1 cellular context compared by ENCODE assay signal in the genomic region with DNA sequence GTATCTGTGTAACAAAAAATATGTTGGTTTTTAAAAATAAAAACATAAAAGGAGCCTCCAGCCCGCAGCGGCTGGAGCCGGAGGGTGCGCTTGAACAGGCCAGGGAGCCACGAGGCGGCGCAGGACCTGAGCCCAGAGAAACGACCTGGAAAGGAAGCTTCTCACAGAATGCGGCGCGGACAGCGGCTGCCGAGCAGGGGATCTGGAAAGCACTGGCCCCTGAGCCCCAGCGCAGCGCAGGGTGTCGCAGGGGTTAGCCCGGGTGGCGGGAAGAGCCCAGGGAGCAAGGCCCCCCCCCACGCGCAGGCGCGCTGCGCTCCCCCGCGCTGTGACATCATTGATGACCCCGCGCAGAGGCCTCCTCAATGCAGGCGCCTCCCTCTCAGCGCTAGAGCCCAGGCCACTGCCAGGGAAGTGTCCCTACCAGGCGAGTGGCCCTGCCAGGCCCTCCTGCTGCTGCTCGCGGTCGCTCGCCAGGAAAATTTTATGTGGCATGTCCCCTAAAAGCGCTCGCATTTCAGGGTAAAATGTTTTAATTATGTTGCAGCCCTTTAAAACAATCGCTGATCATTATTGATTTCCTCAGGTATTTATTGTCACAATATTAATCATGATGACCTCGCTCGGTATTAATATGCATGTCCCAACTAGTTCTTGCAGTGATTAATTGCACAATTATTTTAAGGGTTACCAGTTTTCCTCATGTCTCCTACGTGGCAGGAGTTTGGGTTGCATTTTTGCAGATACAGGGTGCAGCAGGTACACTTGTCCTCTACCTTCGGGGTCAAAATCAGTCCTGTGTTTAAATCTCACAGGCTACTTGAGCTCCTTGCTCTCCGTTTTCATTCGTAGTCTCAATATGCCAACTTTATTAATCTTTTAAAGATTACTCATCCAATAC.
TF ChIP-seq lines count a peak whose summit lies in the region.

No MANE protein-coding gene starts in this region.

TF ChIP-seq in K562, 482 proteins besides CTCF, POLR2A, EP300 and RAD21 (continued from another document and continues in another):
- TF ChIP-seq, protein P1, sequence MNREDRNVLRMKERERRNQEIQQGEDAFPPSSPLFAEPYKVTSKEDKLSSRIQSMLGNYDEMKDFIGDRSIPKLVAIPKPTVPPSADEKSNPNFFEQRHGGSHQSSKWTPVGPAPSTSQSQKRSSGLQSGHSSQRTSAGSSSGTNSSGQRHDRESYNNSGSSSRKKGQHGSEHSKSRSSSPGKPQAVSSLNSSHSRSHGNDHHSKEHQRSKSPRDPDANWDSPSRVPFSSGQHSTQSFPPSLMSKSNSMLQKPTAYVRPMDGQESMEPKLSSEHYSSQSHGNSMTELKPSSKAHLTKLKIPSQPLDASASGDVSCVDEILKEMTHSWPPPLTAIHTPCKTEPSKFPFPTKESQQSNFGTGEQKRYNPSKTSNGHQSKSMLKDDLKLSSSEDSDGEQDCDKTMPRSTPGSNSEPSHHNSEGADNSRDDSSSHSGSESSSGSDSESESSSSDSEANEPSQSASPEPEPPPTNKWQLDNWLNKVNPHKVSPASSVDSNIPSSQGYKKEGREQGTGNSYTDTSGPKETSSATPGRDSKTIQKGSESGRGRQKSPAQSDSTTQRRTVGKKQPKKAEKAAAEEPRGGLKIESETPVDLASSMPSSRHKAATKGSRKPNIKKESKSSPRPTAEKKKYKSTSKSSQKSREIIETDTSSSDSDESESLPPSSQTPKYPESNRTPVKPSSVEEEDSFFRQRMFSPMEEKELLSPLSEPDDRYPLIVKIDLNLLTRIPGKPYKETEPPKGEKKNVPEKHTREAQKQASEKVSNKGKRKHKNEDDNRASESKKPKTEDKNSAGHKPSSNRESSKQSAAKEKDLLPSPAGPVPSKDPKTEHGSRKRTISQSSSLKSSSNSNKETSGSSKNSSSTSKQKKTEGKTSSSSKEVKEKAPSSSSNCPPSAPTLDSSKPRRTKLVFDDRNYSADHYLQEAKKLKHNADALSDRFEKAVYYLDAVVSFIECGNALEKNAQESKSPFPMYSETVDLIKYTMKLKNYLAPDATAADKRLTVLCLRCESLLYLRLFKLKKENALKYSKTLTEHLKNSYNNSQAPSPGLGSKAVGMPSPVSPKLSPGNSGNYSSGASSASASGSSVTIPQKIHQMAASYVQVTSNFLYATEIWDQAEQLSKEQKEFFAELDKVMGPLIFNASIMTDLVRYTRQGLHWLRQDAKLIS (CRISPR knock-in tag; IDR thresholded peaks at IDR 0.05), result no peak
- TF ChIP-seq ZNF436 (CRISPR knock-in tag; IDR thresholded peaks at IDR 0.05) (no peak), HSF4 (CRISPR knock-in tag; IDR thresholded peaks at IDR 0.05; ENCODE audit: borderline replicate concordance) (no peak), SMC3 (conservative IDR thresholded peaks at IDR 0.05; ENCODE audit: insufficient read depth, low read depth, low read length) (no peak), NR2C2 (CRISPR knock-in tag; IDR thresholded peaks at IDR 0.05) (no peak), NR2C2 (tag; IDR thresholded peaks at IDR 0.05) (peak; percentile 80), TRIM28 (IDR thresholded peaks at IDR 0.05) (no peak), ILF3 (IDR thresholded peaks at IDR 0.05; ENCODE audit: borderline replicate concordance) (no peak), RBBP5 (IDR thresholded peaks at IDR 0.05; ENCODE audit: borderline replicate concordance, insufficient read depth, low read length, poor library complexity, severe bottlenecking) (no peak), TFAM (CRISPR knock-in tag; conservative IDR thresholded peaks at IDR 0.05) (no peak), DACH1 (IDR thresholded peaks at IDR 0.05; ENCODE audit: partially characterized antibody) (no peak), YBX1 (IDR thresholded peaks at IDR 0.05) (no peak), CBX1 (IDR thresholded peaks at IDR 0.05; ENCODE audit: low read depth) (peak; percentile 48; the same call in 1 of the 2 replicates), BMI1 (IDR thresholded peaks at IDR 0.05; ENCODE audit: low read length) (no peak), BRD9 (IDR thresholded peaks at IDR 0.05; ENCODE audit: low read depth, partially characterized antibody) (no peak), RBM34 (IDR thresholded peaks at IDR 0.05; ENCODE audit: borderline replicate concordance, insufficient read depth, low read length) (no peak), ATF1 (CRISPR knock-in tag; IDR thresholded peaks at IDR 0.05) (no peak), ATF1 (tag; IDR thresholded peaks at IDR 0.05) (peak; percentile 83), HOXB6 (CRISPR knock-in tag; IDR thresholded peaks at IDR 0.05; ENCODE audit: borderline replicate concordance) (no peak), TCF7 (IDR thresholded peaks at IDR 0.05; ENCODE audit: borderline replicate concordance) (no peak), SAFB (IDR thresholded peaks at IDR 0.05; ENCODE audit: borderline replicate concordance, low read depth, low read length) (no peak), CREM (IDR thresholded peaks at IDR 0.05; ENCODE audit: low read depth) (peak; percentile 64), L3MBTL2 (IDR thresholded peaks at IDR 0.05) (peak; percentile 81), NFE2 (IDR thresholded peaks at IDR 0.05; ENCODE audit: low read depth) (no peak), POLR2G (IDR thresholded peaks at IDR 0.05; ENCODE audit: low read depth, low read length) (peak; percentile 78), CBX8 (IDR thresholded peaks at IDR 0.05; ENCODE audit: borderline replicate concordance, extremely low read depth, low read depth, low read length, poor library complexity, severe bottlenecking) (no peak), MAFF (IDR thresholded peaks at IDR 0.05; ENCODE audit: low read length) (no peak)
- TF ChIP-seq, protein P2, sequence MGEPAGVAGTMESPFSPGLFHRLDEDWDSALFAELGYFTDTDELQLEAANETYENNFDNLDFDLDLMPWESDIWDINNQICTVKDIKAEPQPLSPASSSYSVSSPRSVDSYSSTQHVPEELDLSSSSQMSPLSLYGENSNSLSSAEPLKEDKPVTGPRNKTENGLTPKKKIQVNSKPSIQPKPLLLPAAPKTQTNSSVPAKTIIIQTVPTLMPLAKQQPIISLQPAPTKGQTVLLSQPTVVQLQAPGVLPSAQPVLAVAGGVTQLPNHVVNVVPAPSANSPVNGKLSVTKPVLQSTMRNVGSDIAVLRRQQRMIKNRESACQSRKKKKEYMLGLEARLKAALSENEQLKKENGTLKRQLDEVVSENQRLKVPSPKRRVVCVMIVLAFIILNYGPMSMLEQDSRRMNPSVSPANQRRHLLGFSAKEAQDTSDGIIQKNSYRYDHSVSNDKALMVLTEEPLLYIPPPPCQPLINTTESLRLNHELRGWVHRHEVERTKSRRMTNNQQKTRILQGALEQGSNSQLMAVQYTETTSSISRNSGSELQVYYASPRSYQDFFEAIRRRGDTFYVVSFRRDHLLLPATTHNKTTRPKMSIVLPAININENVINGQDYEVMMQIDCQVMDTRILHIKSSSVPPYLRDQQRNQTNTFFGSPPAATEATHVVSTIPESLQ (CRISPR knock-in tag; IDR thresholded peaks at IDR 0.05), result no peak
- TF ChIP-seq, protein P3, sequence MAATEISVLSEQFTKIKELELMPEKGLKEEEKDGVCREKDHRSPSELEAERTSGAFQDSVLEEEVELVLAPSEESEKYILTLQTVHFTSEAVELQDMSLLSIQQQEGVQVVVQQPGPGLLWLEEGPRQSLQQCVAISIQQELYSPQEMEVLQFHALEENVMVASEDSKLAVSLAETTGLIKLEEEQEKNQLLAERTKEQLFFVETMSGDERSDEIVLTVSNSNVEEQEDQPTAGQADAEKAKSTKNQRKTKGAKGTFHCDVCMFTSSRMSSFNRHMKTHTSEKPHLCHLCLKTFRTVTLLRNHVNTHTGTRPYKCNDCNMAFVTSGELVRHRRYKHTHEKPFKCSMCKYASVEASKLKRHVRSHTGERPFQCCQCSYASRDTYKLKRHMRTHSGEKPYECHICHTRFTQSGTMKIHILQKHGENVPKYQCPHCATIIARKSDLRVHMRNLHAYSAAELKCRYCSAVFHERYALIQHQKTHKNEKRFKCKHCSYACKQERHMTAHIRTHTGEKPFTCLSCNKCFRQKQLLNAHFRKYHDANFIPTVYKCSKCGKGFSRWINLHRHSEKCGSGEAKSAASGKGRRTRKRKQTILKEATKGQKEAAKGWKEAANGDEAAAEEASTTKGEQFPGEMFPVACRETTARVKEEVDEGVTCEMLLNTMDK (IDR thresholded peaks at IDR 0.05; ENCODE audit: borderline replicate concordance, insufficient read depth, low read depth, low read length, poor library complexity, severe bottlenecking), result peak; percentile 68
- TF ChIP-seq, protein P4, sequence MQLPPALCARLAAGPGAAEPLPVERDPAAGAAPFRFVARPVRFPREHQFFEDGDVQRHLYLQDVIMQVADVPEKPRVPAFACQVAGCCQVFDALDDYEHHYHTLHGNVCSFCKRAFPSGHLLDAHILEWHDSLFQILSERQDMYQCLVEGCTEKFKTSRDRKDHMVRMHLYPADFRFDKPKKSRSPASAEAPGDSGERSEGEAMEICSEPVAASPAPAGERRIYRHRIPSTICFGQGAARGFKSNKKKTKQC (CRISPR knock-in tag; IDR thresholded peaks at IDR 0.05), result no peak
- TF ChIP-seq, protein P5, sequence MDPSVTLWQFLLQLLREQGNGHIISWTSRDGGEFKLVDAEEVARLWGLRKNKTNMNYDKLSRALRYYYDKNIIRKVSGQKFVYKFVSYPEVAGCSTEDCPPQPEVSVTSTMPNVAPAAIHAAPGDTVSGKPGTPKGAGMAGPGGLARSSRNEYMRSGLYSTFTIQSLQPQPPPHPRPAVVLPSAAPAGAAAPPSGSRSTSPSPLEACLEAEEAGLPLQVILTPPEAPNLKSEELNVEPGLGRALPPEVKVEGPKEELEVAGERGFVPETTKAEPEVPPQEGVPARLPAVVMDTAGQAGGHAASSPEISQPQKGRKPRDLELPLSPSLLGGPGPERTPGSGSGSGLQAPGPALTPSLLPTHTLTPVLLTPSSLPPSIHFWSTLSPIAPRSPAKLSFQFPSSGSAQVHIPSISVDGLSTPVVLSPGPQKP (CRISPR knock-in tag; IDR thresholded peaks at IDR 0.05), result no peak
- TF ChIP-seq, protein P6, sequence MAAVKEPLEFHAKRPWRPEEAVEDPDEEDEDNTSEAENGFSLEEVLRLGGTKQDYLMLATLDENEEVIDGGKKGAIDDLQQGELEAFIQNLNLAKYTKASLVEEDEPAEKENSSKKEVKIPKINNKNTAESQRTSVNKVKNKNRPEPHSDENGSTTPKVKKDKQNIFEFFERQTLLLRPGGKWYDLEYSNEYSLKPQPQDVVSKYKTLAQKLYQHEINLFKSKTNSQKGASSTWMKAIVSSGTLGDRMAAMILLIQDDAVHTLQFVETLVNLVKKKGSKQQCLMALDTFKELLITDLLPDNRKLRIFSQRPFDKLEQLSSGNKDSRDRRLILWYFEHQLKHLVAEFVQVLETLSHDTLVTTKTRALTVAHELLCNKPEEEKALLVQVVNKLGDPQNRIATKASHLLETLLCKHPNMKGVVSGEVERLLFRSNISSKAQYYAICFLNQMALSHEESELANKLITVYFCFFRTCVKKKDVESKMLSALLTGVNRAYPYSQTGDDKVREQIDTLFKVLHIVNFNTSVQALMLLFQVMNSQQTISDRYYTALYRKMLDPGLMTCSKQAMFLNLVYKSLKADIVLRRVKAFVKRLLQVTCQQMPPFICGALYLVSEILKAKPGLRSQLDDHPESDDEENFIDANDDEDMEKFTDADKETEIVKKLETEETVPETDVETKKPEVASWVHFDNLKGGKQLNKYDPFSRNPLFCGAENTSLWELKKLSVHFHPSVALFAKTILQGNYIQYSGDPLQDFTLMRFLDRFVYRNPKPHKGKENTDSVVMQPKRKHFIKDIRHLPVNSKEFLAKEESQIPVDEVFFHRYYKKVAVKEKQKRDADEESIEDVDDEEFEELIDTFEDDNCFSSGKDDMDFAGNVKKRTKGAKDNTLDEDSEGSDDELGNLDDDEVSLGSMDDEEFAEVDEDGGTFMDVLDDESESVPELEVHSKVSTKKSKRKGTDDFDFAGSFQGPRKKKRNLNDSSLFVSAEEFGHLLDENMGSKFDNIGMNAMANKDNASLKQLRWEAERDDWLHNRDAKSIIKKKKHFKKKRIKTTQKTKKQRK (IDR thresholded peaks at IDR 0.05; ENCODE audit: borderline replicate concordance, low read depth, low read length), result no peak
- TF ChIP-seq, protein P7, sequence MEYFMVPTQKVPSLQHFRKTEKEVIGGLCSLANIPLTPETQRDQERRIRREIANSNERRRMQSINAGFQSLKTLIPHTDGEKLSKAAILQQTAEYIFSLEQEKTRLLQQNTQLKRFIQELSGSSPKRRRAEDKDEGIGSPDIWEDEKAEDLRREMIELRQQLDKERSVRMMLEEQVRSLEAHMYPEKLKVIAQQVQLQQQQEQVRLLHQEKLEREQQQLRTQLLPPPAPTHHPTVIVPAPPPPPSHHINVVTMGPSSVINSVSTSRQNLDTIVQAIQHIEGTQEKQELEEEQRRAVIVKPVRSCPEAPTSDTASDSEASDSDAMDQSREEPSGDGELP (CRISPR knock-in tag; IDR thresholded peaks at IDR 0.05; ENCODE audit: borderline replicate concordance), result no peak; the same call in 1 of the 2 replicates
- TF ChIP-seq, protein P8, sequence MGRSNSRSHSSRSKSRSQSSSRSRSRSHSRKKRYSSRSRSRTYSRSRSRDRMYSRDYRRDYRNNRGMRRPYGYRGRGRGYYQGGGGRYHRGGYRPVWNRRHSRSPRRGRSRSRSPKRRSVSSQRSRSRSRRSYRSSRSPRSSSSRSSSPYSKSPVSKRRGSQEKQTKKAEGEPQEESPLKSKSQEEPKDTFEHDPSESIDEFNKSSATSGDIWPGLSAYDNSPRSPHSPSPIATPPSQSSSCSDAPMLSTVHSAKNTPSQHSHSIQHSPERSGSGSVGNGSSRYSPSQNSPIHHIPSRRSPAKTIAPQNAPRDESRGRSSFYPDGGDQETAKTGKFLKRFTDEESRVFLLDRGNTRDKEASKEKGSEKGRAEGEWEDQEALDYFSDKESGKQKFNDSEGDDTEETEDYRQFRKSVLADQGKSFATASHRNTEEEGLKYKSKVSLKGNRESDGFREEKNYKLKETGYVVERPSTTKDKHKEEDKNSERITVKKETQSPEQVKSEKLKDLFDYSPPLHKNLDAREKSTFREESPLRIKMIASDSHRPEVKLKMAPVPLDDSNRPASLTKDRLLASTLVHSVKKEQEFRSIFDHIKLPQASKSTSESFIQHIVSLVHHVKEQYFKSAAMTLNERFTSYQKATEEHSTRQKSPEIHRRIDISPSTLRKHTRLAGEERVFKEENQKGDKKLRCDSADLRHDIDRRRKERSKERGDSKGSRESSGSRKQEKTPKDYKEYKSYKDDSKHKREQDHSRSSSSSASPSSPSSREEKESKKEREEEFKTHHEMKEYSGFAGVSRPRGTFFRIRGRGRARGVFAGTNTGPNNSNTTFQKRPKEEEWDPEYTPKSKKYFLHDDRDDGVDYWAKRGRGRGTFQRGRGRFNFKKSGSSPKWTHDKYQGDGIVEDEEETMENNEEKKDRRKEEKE (IDR thresholded peaks at IDR 0.05; ENCODE audit: borderline replicate concordance in 1 of 2, control insufficient read depth in 1 of 2, low read depth in 2 of 2, low read length in 1 of 2), result no peak
- TF ChIP-seq, protein P9, sequence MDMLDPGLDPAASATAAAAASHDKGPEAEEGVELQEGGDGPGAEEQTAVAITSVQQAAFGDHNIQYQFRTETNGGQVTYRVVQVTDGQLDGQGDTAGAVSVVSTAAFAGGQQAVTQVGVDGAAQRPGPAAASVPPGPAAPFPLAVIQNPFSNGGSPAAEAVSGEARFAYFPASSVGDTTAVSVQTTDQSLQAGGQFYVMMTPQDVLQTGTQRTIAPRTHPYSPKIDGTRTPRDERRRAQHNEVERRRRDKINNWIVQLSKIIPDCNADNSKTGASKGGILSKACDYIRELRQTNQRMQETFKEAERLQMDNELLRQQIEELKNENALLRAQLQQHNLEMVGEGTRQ (CRISPR knock-in tag; IDR thresholded peaks at IDR 0.05), result no peak
- TF ChIP-seq, protein P10, sequence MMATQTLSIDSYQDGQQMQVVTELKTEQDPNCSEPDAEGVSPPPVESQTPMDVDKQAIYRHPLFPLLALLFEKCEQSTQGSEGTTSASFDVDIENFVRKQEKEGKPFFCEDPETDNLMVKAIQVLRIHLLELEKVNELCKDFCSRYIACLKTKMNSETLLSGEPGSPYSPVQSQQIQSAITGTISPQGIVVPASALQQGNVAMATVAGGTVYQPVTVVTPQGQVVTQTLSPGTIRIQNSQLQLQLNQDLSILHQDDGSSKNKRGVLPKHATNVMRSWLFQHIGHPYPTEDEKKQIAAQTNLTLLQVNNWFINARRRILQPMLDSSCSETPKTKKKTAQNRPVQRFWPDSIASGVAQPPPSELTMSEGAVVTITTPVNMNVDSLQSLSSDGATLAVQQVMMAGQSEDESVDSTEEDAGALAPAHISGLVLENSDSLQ (IDR thresholded peaks at IDR 0.05), result no peak
